15 cellular contexts compared by ENCODE assay signal in genomic region chr17:56085576-56086267, GRCh38.
"Had no signal": no experiment of that assay in that cellular context is flagged by ENCODE, and none has a peak within 500 bp of the region (broad histone marks: within the 10 kb centered on the region; RNA-seq: fewer than 3 reads in every experiment).

No MANE protein-coding gene starts in this region.

- H3K36me3 ChIP-seq: adrenal gland, brain microvascular endothelial cell, neural progenitor cell, ovary, stomach, thoracic aorta had no signal

- H3K4me3 ChIP-seq: adrenal gland, neural progenitor cell, ovary, stomach, thoracic aorta had no signal

- H3K9me3 ChIP-seq: adrenal gland, ovary, stomach, thoracic aorta had no signal

- ATAC-seq: activated CD4-positive, CD25-positive, alpha-beta regulatory T cell treated with anti-CD3 and anti-CD28 coated beads, Interleukin-2, amount 50 U/mL, for 24 hours had no signal

- H3K4me1 ChIP-seq: adrenal gland, neural progenitor cell, stomach had no signal

- H2AFZ ChIP-seq: neural progenitor cell had no signal

- H3K4me2 ChIP-seq: neural progenitor cell had no signal

- H3K9ac ChIP-seq: neural progenitor cell had no signal

- H3K27ac ChIP-seq: adrenal gland, brain microvascular endothelial cell, neural progenitor cell, ovary, stomach, thoracic aorta had no signal

- H3K27me3 ChIP-seq: adrenal gland, brain microvascular endothelial cell, neural progenitor cell, ovary, stomach had no signal

- FAIRE-seq: keratinocyte, TTC549 had no signal

- DNase-seq: activated CD4-positive, alpha-beta memory T cell treated with anti-CD3 and anti-CD28 coated beads, Interleukin-2, amount 10 ng/mL, durations not matched to agents 7 days and 5 days; activated naive CD4-positive, alpha-beta T cell; adrenal gland; brain microvascular endothelial cell; effector memory CD4-positive, alpha-beta T cell; ovary; stimulated activated CD4-positive, alpha-beta T cell treated with anti-CD3 and anti-CD28 coated beads, Interleukin-15, amount 100 ng/mL, for 24 hours; stimulated activated CD4-positive, alpha-beta T cell treated with anti-CD3 and anti-CD28 coated beads, Interleukin-4, amount 100 ng/mL, for 24 hours; stomach; T-helper 2 cell had no signal
